ENCODE assay signal across 22 cellular contexts in genomic region chr20:8036771-8037170, GRCh38. TPM values are rescaled to one million over a fixed set of nuclear protein-coding genes. Genes with fewer than 3 reads are reported as not detected.
DNase-seq lines count a peak whose midpoint lies in the region; ATAC-seq and TF ChIP-seq lines count a peak whose summit lies in the region.
"Had no signal": no experiment of that assay in that cellular context is flagged by ENCODE, and none has a peak within 500 bp of the region (broad histone marks: within the 10 kb centered on the region; RNA-seq: fewer than 3 reads in every experiment).

No MANE protein-coding gene starts in this region.

- DNase-seq in natural killer cell treated with Interleukin-12 subunit alpha and Interleukin-12 subunit beta and Interleukin-15 and Interleukin-18, amount 100 ng/mL, for 72 hours (ENCODE audit: low spot score), result no peak
- DNase-seq in natural killer cell, result no peak
- DNase-seq in islet precursor cell, result no peak
- no peak for DNase-seq in activated naive CD8-positive, alpha-beta T cell treated with anti-CD3 and anti-CD28 coated beads for 36 hours
- DNase-seq in DMS 273 treated with DMSO at 0.1 percent for 48 hours (lab: John Stamatoyannopoulos, UW), result no peak
- DNase-seq: EL, GF-D8, GOT3, HCEC 1CT, NCI-H1417, NCI-H1694 treated with DMSO at 0.1 percent for 48 hours, NCI-H2081 treated with DMSO at 0.1 percent for 48 hours, NCI-H2171 treated with DMSO at 0.1 percent for 48 hours, NCI-H524 treated with DMSO at 0.1 percent for 48 hours, NCI-H82, Peyer's patch, SJCRH30 had no signal

- no peak for TF ChIP-seq CTCF in natural killer cell (IDR thresholded peaks at IDR 0.05)

- peaks cover 0 to 6% of the 10 kb centered on the region in 2 donors for H3K4me1 Mint-ChIP-seq in natural killer cell treated with Interleukin-12 subunit alpha and Interleukin-12 subunit beta and Interleukin-15 and Interleukin-18, amount 100 ng/mL, for 72 hours (ENCODE audit: low read depth in 2 of 2)
- no peaks in the 10 kb centered on the region for H3K4me1 Mint-ChIP-seq in natural killer cell
- H3K4me1 Mint-ChIP-seq in activated naive CD8-positive, alpha-beta T cell treated with anti-CD3 and anti-CD28 coated beads for 36 hours, result no peaks in the 10 kb centered on the region
- H3K4me1 Mint-ChIP-seq: B cell had no signal

- H3K36me3 Mint-ChIP-seq in natural killer cell treated with Interleukin-12 subunit alpha and Interleukin-12 subunit beta and Interleukin-15 and Interleukin-18, amount 100 ng/mL, for 72 hours, result no peaks in the 10 kb centered on the region
- H3K36me3 Mint-ChIP-seq in natural killer cell, result no peaks in the 10 kb centered on the region
- no peaks in the 10 kb centered on the region for H3K36me3 Mint-ChIP-seq in activated naive CD8-positive, alpha-beta T cell treated with anti-CD3 and anti-CD28 coated beads for 36 hours
- H3K36me3 Mint-ChIP-seq: CD14-positive monocyte, IgD-negative memory B cell had no signal

- H3K27ac Mint-ChIP-seq in natural killer cell treated with Interleukin-12 subunit alpha and Interleukin-12 subunit beta and Interleukin-15 and Interleukin-18, amount 100 ng/mL, for 72 hours, result no peak overlapping the region
- H3K27ac Mint-ChIP-seq in natural killer cell, result no peak overlapping the region
- no peak overlapping the region for H3K27ac Mint-ChIP-seq in activated naive CD8-positive, alpha-beta T cell treated with anti-CD3 and anti-CD28 coated beads for 36 hours
- H3K27ac Mint-ChIP-seq: B cell, CD14-positive monocyte, IgD-negative memory B cell had no signal

- no peak overlapping the region for H3K4me3 Mint-ChIP-seq in natural killer cell treated with Interleukin-12 subunit alpha and Interleukin-12 subunit beta and Interleukin-15 and Interleukin-18, amount 100 ng/mL, for 72 hours
- no peak overlapping the region for H3K4me3 Mint-ChIP-seq in natural killer cell
- no peak overlapping the region for H3K4me3 Mint-ChIP-seq in activated naive CD8-positive, alpha-beta T cell treated with anti-CD3 and anti-CD28 coated beads for 36 hours
- H3K4me3 Mint-ChIP-seq: B cell, CD14-positive monocyte, IgD-negative memory B cell had no signal

- peak; percentile 60 to 78 for ATAC-seq in natural killer cell treated with Interleukin-12 subunit alpha and Interleukin-12 subunit beta and Interleukin-15 and Interleukin-18, amount 100 ng/mL, for 72 hours
- no peak for ATAC-seq in natural killer cell
- peak; percentile 80 for ATAC-seq in GM18907 (IDR thresholded peaks at IDR 0.05; ENCODE audit: unreplicated experiment)
- ATAC-seq in HG02981 (IDR thresholded peaks at IDR 0.05; ENCODE audit: unreplicated experiment), result peak; percentile 72

- no peaks in the 10 kb centered on the region for H3K9me3 Mint-ChIP-seq in natural killer cell treated with Interleukin-12 subunit alpha and Interleukin-12 subunit beta and Interleukin-15 and Interleukin-18, amount 100 ng/mL, for 72 hours
- no peaks in the 10 kb centered on the region for H3K9me3 Mint-ChIP-seq in natural killer cell
- H3K9me3 Mint-ChIP-seq in activated naive CD8-positive, alpha-beta T cell treated with anti-CD3 and anti-CD28 coated beads for 36 hours, result no peaks in the 10 kb centered on the region
- H3K9me3 Mint-ChIP-seq: CD14-positive monocyte, IgD-negative memory B cell had no signal

- intact Hi-C loops in natural killer cell (cut with micrococcal nuclease), result no loop called here

- H3K27me3 Mint-ChIP-seq in natural killer cell treated with Interleukin-12 subunit alpha and Interleukin-12 subunit beta and Interleukin-15 and Interleukin-18, amount 100 ng/mL, for 72 hours, result peaks cover 0 to 6% of the 10 kb centered on the region in 2 donors
- peaks cover 7 to 13% of the 10 kb centered on the region in 2 donors for H3K27me3 Mint-ChIP-seq in natural killer cell (ENCODE audit: low read depth in 2 of 2)
- H3K27me3 Mint-ChIP-seq in activated naive CD8-positive, alpha-beta T cell treated with anti-CD3 and anti-CD28 coated beads for 36 hours, result no peaks in the 10 kb centered on the region
- H3K27me3 Mint-ChIP-seq: B cell, IgD-negative memory B cell had no signal

RNA-seq across cellular contexts. Expression of gene TMX4, which starts 17.2 kb away (rescaled TPM):
- 10 to 100 TPM; 41.5 to 44.4 TPM for total RNA-seq in natural killer cell treated with Interleukin-12 subunit alpha and Interleukin-12 subunit beta and Interleukin-15 and Interleukin-18, amount 100 ng/mL, for 72 hours
- 10 to 100 TPM; 94.4 to 97.9 (median 94.5) TPM for total RNA-seq in natural killer cell
- total RNA-seq in activated naive CD8-positive, alpha-beta T cell treated with anti-CD3 and anti-CD28 coated beads for 36 hours, result 10 to 100 TPM; 23.6 to 26.2 TPM

Comparison
In these comparisons a context has a peak if more than half of its experiments do, and no peak if none do; other contexts are left out.
1. ATAC-seq: peak in natural killer cell treated with Interleukin-12 subunit alpha and Interleukin-12 subunit beta and Interleukin-15 and Interleukin-18, amount 100 ng/mL, for 72 hours (2 of 2), GM18907 (single experiment) and HG02981 (single experiment); none in natural killer cell (0 of 3).